ENCODE assay signal across 8 cellular contexts in the genomic region with DNA sequence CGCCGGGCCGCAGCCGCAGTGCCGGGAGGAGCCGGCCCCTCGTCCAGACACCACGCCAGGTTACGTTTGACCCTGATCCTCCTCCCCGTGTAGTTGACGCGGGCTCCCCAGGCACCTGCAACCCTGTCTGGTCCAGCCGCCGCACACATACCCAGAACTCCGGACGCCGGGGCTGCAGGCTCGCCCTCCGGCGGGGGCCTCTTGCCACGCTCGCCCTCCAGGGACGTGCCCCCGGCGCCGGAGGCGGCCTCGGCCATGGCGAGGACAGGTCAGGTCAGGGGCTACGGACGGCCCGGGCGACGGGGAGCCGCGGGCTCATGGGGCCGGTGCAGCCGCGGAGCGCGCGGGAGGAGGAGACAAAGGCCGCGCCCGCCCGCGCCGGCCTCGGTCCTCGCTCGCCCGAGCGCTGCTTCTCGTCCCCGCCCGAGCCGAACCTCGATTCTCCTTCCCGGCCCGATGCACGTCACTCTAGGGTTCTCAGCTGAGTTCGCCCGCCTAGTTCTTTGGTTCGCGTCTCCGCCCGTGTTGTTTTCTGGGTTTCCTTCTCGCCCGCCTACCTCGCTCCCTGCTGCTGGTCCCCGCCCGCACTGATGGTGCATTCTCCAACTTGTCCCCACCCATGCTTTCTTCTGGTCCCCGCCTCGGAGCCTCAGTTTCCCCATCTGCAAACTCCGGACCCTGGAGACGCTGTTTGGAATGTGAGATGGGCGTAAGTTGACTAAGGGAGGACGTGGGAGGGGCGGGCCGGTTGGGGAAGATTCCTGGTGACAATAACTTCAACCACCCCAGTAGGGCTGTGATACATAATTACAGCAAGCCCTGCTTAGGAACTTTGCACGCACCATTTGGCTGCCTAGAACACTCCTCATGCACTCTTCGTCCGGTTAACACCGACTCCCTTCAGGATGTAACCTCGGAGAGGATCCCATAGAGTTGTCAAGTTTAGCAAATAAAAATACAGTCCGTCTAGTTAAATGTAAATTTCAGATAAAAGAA. TPM values are rescaled to one million over a fixed set of nuclear protein-coding genes. Genes with fewer than 3 reads are reported as not detected.
A peak's percentile ranks its signal among the peaks of the same experiment; 100 is the strongest.
DNase-seq lines count a peak whose midpoint lies in the region; ATAC-seq and TF ChIP-seq lines count a peak whose summit lies in the region.

A gene with protein sequence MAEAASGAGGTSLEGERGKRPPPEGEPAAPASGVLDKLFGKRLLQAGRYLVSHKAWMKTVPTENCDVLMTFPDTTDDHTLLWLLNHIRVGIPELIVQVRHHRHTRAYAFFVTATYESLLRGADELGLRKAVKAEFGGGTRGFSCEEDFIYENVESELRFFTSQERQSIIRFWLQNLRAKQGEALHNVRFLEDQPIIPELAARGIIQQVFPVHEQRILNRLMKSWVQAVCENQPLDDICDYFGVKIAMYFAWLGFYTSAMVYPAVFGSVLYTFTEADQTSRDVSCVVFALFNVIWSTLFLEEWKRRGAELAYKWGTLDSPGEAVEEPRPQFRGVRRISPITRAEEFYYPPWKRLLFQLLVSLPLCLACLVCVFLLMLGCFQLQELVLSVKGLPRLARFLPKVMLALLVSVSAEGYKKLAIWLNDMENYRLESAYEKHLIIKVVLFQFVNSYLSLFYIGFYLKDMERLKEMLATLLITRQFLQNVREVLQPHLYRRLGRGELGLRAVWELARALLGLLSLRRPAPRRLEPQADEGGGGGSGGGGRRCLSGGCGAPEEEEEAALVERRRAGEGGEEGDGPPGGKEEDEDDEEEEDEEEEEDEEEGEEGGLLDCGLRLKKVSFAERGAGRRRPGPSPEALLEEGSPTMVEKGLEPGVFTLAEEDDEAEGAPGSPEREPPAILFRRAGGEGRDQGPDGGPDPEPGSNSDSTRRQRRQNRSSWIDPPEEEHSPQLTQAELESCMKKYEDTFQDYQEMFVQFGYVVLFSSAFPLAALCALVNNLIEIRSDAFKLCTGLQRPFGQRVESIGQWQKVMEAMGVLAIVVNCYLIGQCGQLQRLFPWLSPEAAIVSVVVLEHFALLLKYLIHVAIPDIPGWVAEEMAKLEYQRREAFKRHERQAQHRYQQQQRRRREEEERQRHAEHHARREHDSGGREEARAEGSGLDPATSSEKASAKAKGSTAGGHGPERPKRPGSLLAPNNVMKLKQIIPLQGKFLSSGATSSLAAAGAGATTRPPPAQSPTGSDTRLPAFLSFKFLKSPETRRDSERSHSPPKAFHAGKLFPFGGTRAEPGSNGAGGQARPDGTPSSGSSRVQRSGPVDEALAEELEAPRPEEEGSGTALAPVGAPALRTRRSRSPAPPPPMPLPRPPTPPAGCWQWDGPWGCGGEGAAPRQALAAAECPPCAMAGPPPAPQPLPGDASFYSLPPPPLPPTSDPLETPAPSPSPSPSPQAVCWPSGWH (minus strand): TSS at position 442 of the 996 bp plus-strand sequence. CDS start 185 bp downstream, at position 257.

- ATAC-seq in CD4-positive, CD25-positive, alpha-beta regulatory T cell (ENCODE audit: low read depth in 2 of 2), result peak; percentile 56 to 62
- ATAC-seq in GM21515 (IDR thresholded peaks at IDR 0.05; ENCODE audit: unreplicated experiment) (peak; percentile 39), natural killer cell (peak; percentile 70 to 84 (median 72))
- ATAC-seq in activated T-helper 17 cell treated with anti-CD3 and anti-CD28 coated beads, Interleukin-2, amount 50 U/mL, for 72 hours (replicated peaks), result peak; percentile 8
- peak; percentile 66 to 72 for ATAC-seq in stimulated activated naive B cell treated with anti-CD40 and anti-IgM and Interleukin-4, amounts not matched to agents 10 μg/mL and 1 μg/mL and 100 μg/mL, for 72 hours (replicated peaks)

- no peaks in the 10 kb centered on the region for H3K36me3 ChIP-seq in CD4-positive, CD25-positive, alpha-beta regulatory T cell (ENCODE audit: control insufficient read depth, insufficient read depth, low read length)
- no peaks in the 10 kb centered on the region for H3K36me3 ChIP-seq in Loucy (ENCODE audit: insufficient read depth, low read length)

- H3K4me2 ChIP-seq in Loucy (ENCODE audit: low read depth, low read length, poor library complexity, severe bottlenecking), result peak within 1 kb of the TSS; percentile 64

- H3K79me2 ChIP-seq in Loucy (ENCODE audit: insufficient read depth, low read length), result peaks cover 19% of the 10 kb centered on the region; the same call in 1 of the 2 replicates

- peak within 1 kb of the TSS; percentile 87 for H3K9ac ChIP-seq in Loucy (ENCODE audit: low read depth, low read length, poor library complexity, severe bottlenecking)

- H3K4me1 Mint-ChIP-seq in CD4-positive, CD25-positive, alpha-beta regulatory T cell, result peaks cover 5 to 61% (median 15%) of the 10 kb centered on the region in 4 donors
- peaks cover 17% of the 10 kb centered on the region for H3K4me1 Mint-ChIP-seq in activated T-helper 17 cell treated with anti-CD3 and anti-CD28 coated beads, Interleukin-2, amount 50 U/mL, for 72 hours
- peaks cover 25 to 48% of the 10 kb centered on the region in 2 donors for H3K4me1 Mint-ChIP-seq in natural killer cell
- peaks cover 22 to 55% of the 10 kb centered on the region in 2 donors for H3K4me1 Mint-ChIP-seq in stimulated activated naive B cell treated with anti-CD40 and anti-IgM and Interleukin-4, amounts not matched to agents 10 μg/mL and 1 μg/mL and 100 μg/mL, for 72 hours

- DNase-seq in CD4-positive, CD25-positive, alpha-beta regulatory T cell, result peak; percentile 87 to 98 (median 96)
- DNase-seq in RWPE1 (ENCODE audit: low spot score) (peak; percentile 91), fibroblast of peridontal ligament (ENCODE audit: extremely low read depth) (peak; percentile 99), natural killer cell (peak; percentile 95)
- peak; percentile 97 for DNase-seq in stimulated activated naive B cell treated with anti-CD40 and anti-IgM and Interleukin-4, amounts not matched to agents 10 μg/mL and 1 μg/mL and 100 μg/mL, for 72 hours

- no peaks in the 10 kb centered on the region for H3K9me3 ChIP-seq in CD4-positive, CD25-positive, alpha-beta regulatory T cell (ENCODE audit: control insufficient read depth in 2 of 2, low read length in 2 of 2)
- no peaks in the 10 kb centered on the region for H3K9me3 ChIP-seq in Loucy (ENCODE audit: insufficient read depth, low read depth, low read length)

- H3K9me2 ChIP-seq in Loucy (replicated peaks; ENCODE audit: low read depth, low read length), result no peaks in the 10 kb centered on the region

- H3K4me3 ChIP-seq in CD4-positive, CD25-positive, alpha-beta regulatory T cell (ENCODE audit: low read depth, low read length), result peak within 1 kb of the TSS; percentile 57
- H3K4me3 ChIP-seq in Loucy (ENCODE audit: low read length, poor library complexity, severe bottlenecking), result peak within 1 kb of the TSS; percentile 95

- peak within 1 kb of the TSS; percentile 70 for H3K27ac ChIP-seq in CD4-positive, CD25-positive, alpha-beta regulatory T cell (ENCODE audit: insufficient read depth, low read length, poor library complexity, severe bottlenecking)
- H3K27ac ChIP-seq in RWPE1, result peak within 1 kb of the TSS; percentile 98

- no peak for TF ChIP-seq CTCF in Loucy (conservative IDR thresholded peaks at IDR 0.05; ENCODE audit: low read length)
- no peak for TF ChIP-seq CTCF in RWPE1 (conservative IDR thresholded peaks at IDR 0.05; ENCODE audit: low read depth)
- no peak for TF ChIP-seq CTCF in natural killer cell (IDR thresholded peaks at IDR 0.05)

- peaks cover 9% of the 10 kb centered on the region for H3K27me3 Mint-ChIP-seq in CD4-positive, CD25-positive, alpha-beta regulatory T cell
- H3K27me3 Mint-ChIP-seq in activated T-helper 17 cell treated with anti-CD3 and anti-CD28 coated beads, Interleukin-2, amount 50 U/mL, for 72 hours, result no peaks in the 10 kb centered on the region
- H3K27me3 Mint-ChIP-seq in natural killer cell (ENCODE audit: low read depth in 2 of 2), result no peaks in the 10 kb centered on the region
- peaks cover 15 to 17% of the 10 kb centered on the region in 2 donors for H3K27me3 Mint-ChIP-seq in stimulated activated naive B cell treated with anti-CD40 and anti-IgM and Interleukin-4, amounts not matched to agents 10 μg/mL and 1 μg/mL and 100 μg/mL, for 72 hours

- POLR2A ChIA-PET in RWPE1 (lab: Yijun Ruan, JAX; ENCODE audit: low non-redundant PET), result no interaction called here

- H3F3A ChIP-seq in Loucy (ENCODE audit: low read depth), result peaks cover 6% of the 10 kb centered on the region; the same call in 1 of the 2 replicates

- H3K4me3 Mint-ChIP-seq in CD4-positive, CD25-positive, alpha-beta regulatory T cell, result peak within 1 kb of the TSS; percentile 88 to 93 (median 90)
- peak within 1 kb of the TSS; percentile 86 for H3K4me3 Mint-ChIP-seq in activated T-helper 17 cell treated with anti-CD3 and anti-CD28 coated beads, Interleukin-2, amount 50 U/mL, for 72 hours
- peak within 1 kb of the TSS; percentile 92 for H3K4me3 Mint-ChIP-seq in natural killer cell
- H3K4me3 Mint-ChIP-seq in stimulated activated naive B cell treated with anti-CD40 and anti-IgM and Interleukin-4, amounts not matched to agents 10 μg/mL and 1 μg/mL and 100 μg/mL, for 72 hours, result peak within 1 kb of the TSS; percentile 85 to 89

- H3K9me3 Mint-ChIP-seq in CD4-positive, CD25-positive, alpha-beta regulatory T cell, result no peaks in the 10 kb centered on the region
- H3K9me3 Mint-ChIP-seq in activated T-helper 17 cell treated with anti-CD3 and anti-CD28 coated beads, Interleukin-2, amount 50 U/mL, for 72 hours, result no peaks in the 10 kb centered on the region
- H3K9me3 Mint-ChIP-seq in natural killer cell, result no peaks in the 10 kb centered on the region
- H3K9me3 Mint-ChIP-seq in stimulated activated naive B cell treated with anti-CD40 and anti-IgM and Interleukin-4, amounts not matched to agents 10 μg/mL and 1 μg/mL and 100 μg/mL, for 72 hours, result peaks cover 0 to 3% of the 10 kb centered on the region in 2 donors

- peaks cover 50% of the 10 kb centered on the region for H3K4me1 ChIP-seq in CD4-positive, CD25-positive, alpha-beta regulatory T cell (ENCODE audit: control insufficient read depth, insufficient read depth, low read length, poor library complexity, severe bottlenecking)
- peaks cover 27% of the 10 kb centered on the region for H3K4me1 ChIP-seq in Loucy (ENCODE audit: insufficient read depth, low read length, poor library complexity, severe bottlenecking)

- intact Hi-C loops in natural killer cell (cut with micrococcal nuclease), result loop anchor here (5.0 to 10.0 kb wide), 2 partner anchors 42 to 70 kb away; partner anchors contain the start of gene BST2

- H4K20me1 ChIP-seq in Loucy (ENCODE audit: insufficient read depth, low read length, poor library complexity, severe bottlenecking), result peaks cover 6% of the 10 kb centered on the region

- H3K27ac Mint-ChIP-seq in CD4-positive, CD25-positive, alpha-beta regulatory T cell, result peak within 1 kb of the TSS; percentile 83 to 94 (median 94)
- H3K27ac Mint-ChIP-seq in activated T-helper 17 cell treated with anti-CD3 and anti-CD28 coated beads, Interleukin-2, amount 50 U/mL, for 72 hours, result peak within 1 kb of the TSS; percentile 80
- H3K27ac Mint-ChIP-seq in natural killer cell, result peak within 1 kb of the TSS; percentile 46 to 88
- peak within 1 kb of the TSS; percentile 67 for H3K27ac Mint-ChIP-seq in stimulated activated naive B cell treated with anti-CD40 and anti-IgM and Interleukin-4, amounts not matched to agents 10 μg/mL and 1 μg/mL and 100 μg/mL, for 72 hours

- no peaks in the 10 kb centered on the region for H3K27me3 ChIP-seq in CD4-positive, CD25-positive, alpha-beta regulatory T cell (ENCODE audit: control insufficient read depth, insufficient read depth, low read length)
- H3K27me3 ChIP-seq in Loucy (ENCODE audit: insufficient read depth, low read length, poor library complexity, severe bottlenecking), result no peaks in the 10 kb centered on the region

- peak within 1 kb of the TSS; percentile 97 for H2AFZ ChIP-seq in Loucy (ENCODE audit: low read length)

- H3K36me3 Mint-ChIP-seq in CD4-positive, CD25-positive, alpha-beta regulatory T cell, result no peaks in the 10 kb centered on the region
- H3K36me3 Mint-ChIP-seq in activated T-helper 17 cell treated with anti-CD3 and anti-CD28 coated beads, Interleukin-2, amount 50 U/mL, for 72 hours (ENCODE audit: low read depth), result no peaks in the 10 kb centered on the region
- H3K36me3 Mint-ChIP-seq in natural killer cell, result no peaks in the 10 kb centered on the region
- H3K36me3 Mint-ChIP-seq in stimulated activated naive B cell treated with anti-CD40 and anti-IgM and Interleukin-4, amounts not matched to agents 10 μg/mL and 1 μg/mL and 100 μg/mL, for 72 hours, result peaks cover 19 to 21% of the 10 kb centered on the region in 2 donors

- CTCF ChIA-PET in RWPE1 (lab: Yijun Ruan, JAX), result interaction anchor here (0.6 to 2.2 kb wide), 4 partner anchors 29 to 148 kb away, joined by 3 to 9 read pairs (median 6); no protein-coding TSS in a partner anchor

RNA-seq across cellular contexts. Expression of the gene that starts here (rescaled TPM):
- 17.8 TPM for total RNA-seq in CD4-positive, CD25-positive, alpha-beta regulatory T cell
- under 1 TPM in 3 of 4 donors, not detected in 1; 0.06 to 0.11 (median 0.08) TPM for polyA plus RNA-seq in CD4-positive, CD25-positive, alpha-beta regulatory T cell
- total RNA-seq in activated T-helper 17 cell treated with anti-CD3 and anti-CD28 coated beads, Interleukin-2, amount 50 U/mL, for 72 hours, result 1 to 10 TPM; 3.6 to 3.9 TPM
- 10 to 100 TPM; 18.5 to 24.7 (median 19.1) TPM for total RNA-seq in natural killer cell

Comparison
In these comparisons a context has a peak if more than half of its experiments do, and no peak if none do; other contexts are left out.
1. Peak in every context shown above with its lines: DNase-seq, ATAC-seq, H3K4me3 ChIP-seq and H3K27ac ChIP-seq.
2. ATAC-seq: peak in every context shown above with its lines; median percentile 72 in natural killer cell; 69 in stimulated activated naive B cell treated with anti-CD40 and anti-IgM and Interleukin-4, amounts not matched to agents 10 μg/mL and 1 μg/mL and 100 μg/mL, for 72 hours; 59 in CD4-positive, CD25-positive, alpha-beta regulatory T cell; 39 in GM21515; 8 in activated T-helper 17 cell treated with anti-CD3 and anti-CD28 coated beads, Interleukin-2, amount 50 U/mL, for 72 hours.